Comparison of ENCODE assay signal across 9 cellular contexts in genomic region chr12:1575287-1575798, GRCh38. TPM values are rescaled to one million over a fixed set of nuclear protein-coding genes. Genes with fewer than 3 reads are reported as not detected.
DNase-seq lines count a peak whose midpoint lies in the region; ATAC-seq and TF ChIP-seq lines count a peak whose summit lies in the region.
"Had no signal": no experiment of that assay in that cellular context is flagged by ENCODE, and none has a peak within 500 bp of the region (broad histone marks: within the 10 kb centered on the region; RNA-seq: fewer than 3 reads in every experiment).

No MANE protein-coding gene starts in this region.

- H3K27me3 ChIP-seq in transverse colon, result no peaks in the 10 kb centered on the region

- TF ChIP-seq POLR2A in transverse colon (IDR thresholded peaks at IDR 0.05), result no peak

- peaks cover 9% of the 10 kb centered on the region for H3K36me3 Mint-ChIP-seq in brain
- H3K36me3 Mint-ChIP-seq in activated T-cell treated with anti-CD3 and anti-CD28 coated beads, Interleukin-2, amount 50 U/mL, for 4 hours (ENCODE audit: insufficient read depth), result peaks cover 2% of the 10 kb centered on the region
- H3K36me3 Mint-ChIP-seq in activated CD4-positive, alpha-beta T cell treated with anti-CD3 and anti-CD28 coated beads for 36 hours (ENCODE audit: low read depth), result no peaks in the 10 kb centered on the region

- POLR2A ChIA-PET in activated CD4-positive, alpha-beta T cell treated with anti-CD3 and anti-CD28 coated beads for 36 hours (lab: Charles Lee), result interaction anchor here (0.6 kb wide), 1 partner anchor 17 kb away, joined by 6 read pairs; no protein-coding TSS in a partner anchor

- DNase-seq in DMS 273 (lab: John Stamatoyannopoulos, UW; ENCODE audit: unreplicated experiment), result peak; percentile 25
- DNase-seq in DMS 273 treated with DMSO at 0.1 percent for 48 hours (lab: John Stamatoyannopoulos, UW), result no peak
- DNase-seq in left lobe of liver (ENCODE audit: low spot score), result no peak
- no peak for DNase-seq in transverse colon
- no peak for DNase-seq in activated T-cell treated with anti-CD3 and anti-CD28 coated beads, Interleukin-2, amount 50 U/mL, for 4 hours
- no peak for DNase-seq in activated CD4-positive, alpha-beta T cell treated with anti-CD3 and anti-CD28 coated beads for 36 hours
- no peak for DNase-seq in DMS153 treated with DMSO at 0.1 percent for 48 hours (lab: John Stamatoyannopoulos, UW; ENCODE audit: unreplicated experiment)
- DNase-seq: activated T-cell treated with anti-CD3 and anti-CD28 coated beads, Interleukin-2, amount 50 U/mL, for 72 hours had no signal

- no peaks in the 10 kb centered on the region for H3K36me3 ChIP-seq in transverse colon

- ATAC-seq in left lobe of liver, result peak; percentile 36
- ATAC-seq in activated T-cell treated with anti-CD3 and anti-CD28 coated beads, Interleukin-2, amount 50 U/mL, for 4 hours, result no peak
- ATAC-seq in activated CD4-positive, alpha-beta T cell treated with anti-CD3 and anti-CD28 coated beads for 36 hours, result no peak
- ATAC-seq: activated T-cell treated with anti-CD3 and anti-CD28 coated beads, Interleukin-2, amount 50 U/mL, for 72 hours had no signal

- TF ChIP-seq CTCF in brain (conservative IDR thresholded peaks at IDR 0.05) (no peak), transverse colon (IDR thresholded peaks at IDR 0.05) (no peak)

- WGBS in transverse colon (ENCODE audit: low coverage in 1 of 2), 2 donors, result 49 to 55% methylated on average over 5 to 12 of the region's 12 CpGs

- intact Hi-C loops in transverse colon (cut with DNase I; ENCODE audit: low total_unique reads), result no loop called here
- intact Hi-C loops in activated CD4-positive, alpha-beta T cell treated with anti-CD3 and anti-CD28 coated beads for 36 hours (cut with DNase I, micrococcal nuclease), result no loop called here

- in situ Hi-C loops in transverse colon (cut with MboI; ENCODE audit: low pct_ligation_motif_present in 1 of 4, low pct_unique_long_range_greater_than_20kb in 1 of 4, low sequenced_read_pairs in 3 of 4), result loop anchor here in 2 of 4 donors (10.0 to 25.0 kb wide), 2 partner anchors 461 to 463 kb away; no protein-coding TSS in a partner anchor

- H3K9me3 ChIP-seq in transverse colon, result no peaks in the 10 kb centered on the region

- CTCF ChIA-PET in activated CD4-positive, alpha-beta T cell treated with anti-CD3 and anti-CD28 coated beads for 36 hours (lab: Charles Lee), result interaction anchor here (1.0 to 2.1 kb wide), 3 partner anchors 8 to 457 kb away, joined by 3 to 7 read pairs (median 3); no protein-coding TSS in a partner anchor

- peaks cover 0 to 45% (median 29%) of the 10 kb centered on the region in 4 donors for H3K4me1 ChIP-seq in transverse colon

- no peak overlapping the region for H3K4me3 Mint-ChIP-seq in brain
- no peak overlapping the region for H3K4me3 Mint-ChIP-seq in activated T-cell treated with anti-CD3 and anti-CD28 coated beads, Interleukin-2, amount 50 U/mL, for 4 hours
- H3K4me3 Mint-ChIP-seq in activated CD4-positive, alpha-beta T cell treated with anti-CD3 and anti-CD28 coated beads for 36 hours, result no peak overlapping the region
- H3K4me3 Mint-ChIP-seq: activated T-cell treated with anti-CD3 and anti-CD28 coated beads, Interleukin-2, amount 50 U/mL, for 72 hours had no signal

- no peak overlapping the region for H3K4me3 ChIP-seq in transverse colon

- H3K27ac Mint-ChIP-seq in brain, result peak overlapping the region; percentile 18 to 81 (median 60)
- H3K27ac Mint-ChIP-seq in activated CD4-positive, alpha-beta T cell treated with anti-CD3 and anti-CD28 coated beads for 36 hours, result no peak overlapping the region
- H3K27ac Mint-ChIP-seq: activated T-cell treated with anti-CD3 and anti-CD28 coated beads, Interleukin-2, amount 50 U/mL, for 72 hours had no signal

- H3K27ac ChIP-seq in transverse colon, result peak overlapping the region; percentile 6 to 65 (median 47)

- no peaks in the 10 kb centered on the region for H3K9me3 Mint-ChIP-seq in brain
- H3K9me3 Mint-ChIP-seq in activated T-cell treated with anti-CD3 and anti-CD28 coated beads, Interleukin-2, amount 50 U/mL, for 4 hours, result no peaks in the 10 kb centered on the region
- no peaks in the 10 kb centered on the region for H3K9me3 Mint-ChIP-seq in activated CD4-positive, alpha-beta T cell treated with anti-CD3 and anti-CD28 coated beads for 36 hours (ENCODE audit: low read depth)
- H3K9me3 Mint-ChIP-seq: activated T-cell treated with anti-CD3 and anti-CD28 coated beads, Interleukin-2, amount 50 U/mL, for 72 hours had no signal

- TF ChIP-seq EP300 in transverse colon (IDR thresholded peaks at IDR 0.05; ENCODE audit: low read depth), result no peak

- no peaks in the 10 kb centered on the region for H3K27me3 Mint-ChIP-seq in brain
- no peaks in the 10 kb centered on the region for H3K27me3 Mint-ChIP-seq in activated T-cell treated with anti-CD3 and anti-CD28 coated beads, Interleukin-2, amount 50 U/mL, for 4 hours (ENCODE audit: low read depth)
- no peaks in the 10 kb centered on the region for H3K27me3 Mint-ChIP-seq in activated CD4-positive, alpha-beta T cell treated with anti-CD3 and anti-CD28 coated beads for 36 hours

- H3K4me1 Mint-ChIP-seq in brain, result peaks cover 42% of the 10 kb centered on the region
- H3K4me1 Mint-ChIP-seq in activated T-cell treated with anti-CD3 and anti-CD28 coated beads, Interleukin-2, amount 50 U/mL, for 4 hours (ENCODE audit: low read depth), result no peaks in the 10 kb centered on the region
- H3K4me1 Mint-ChIP-seq in activated CD4-positive, alpha-beta T cell treated with anti-CD3 and anti-CD28 coated beads for 36 hours, result no peaks in the 10 kb centered on the region

RNA-seq across cellular contexts. Expression of gene FBXL14, which starts 19.0 kb away (rescaled TPM):
- 9.3 TPM for polyA plus RNA-seq in brain (ENCODE audit: insufficient read depth, low read depth, low replicate concordance)
- 7.3 TPM for total RNA-seq in left lobe of liver
- 10 to 100 TPM; 15.5 to 44.4 (median 28.0) TPM for total RNA-seq in transverse colon
- 10 to 100 TPM; 22.8 to 25.2 (median 23.7) TPM for total RNA-seq in activated T-cell treated with anti-CD3 and anti-CD28 coated beads, Interleukin-2, amount 50 U/mL, for 4 hours
- total RNA-seq in activated CD4-positive, alpha-beta T cell treated with anti-CD3 and anti-CD28 coated beads for 36 hours, result 10 to 100 TPM; 17.0 to 17.8 TPM

RNA-seq across cellular contexts. Expression of gene WNT5B, which starts 53.7 kb away (rescaled TPM):
- polyA plus RNA-seq in brain (ENCODE audit: insufficient read depth, low read depth, low replicate concordance), result 4.1 TPM
- 4.2 TPM for total RNA-seq in left lobe of liver
- total RNA-seq in transverse colon, result 1 to 10 TPM in 2 of 4 donors, under 1 TPM in 1, not detected in 1; 0.80 to 3.5 (median 3.5) TPM
- under 1 TPM in 1 of 3 donors, not detected in 2; 0.13 TPM for total RNA-seq in activated T-cell treated with anti-CD3 and anti-CD28 coated beads, Interleukin-2, amount 50 U/mL, for 4 hours
- total RNA-seq in activated CD4-positive, alpha-beta T cell treated with anti-CD3 and anti-CD28 coated beads for 36 hours, result not detected
